ENCODE assay signal across 8 cellular contexts in genomic region chr19:36489920-36490415, GRCh38. TPM values are rescaled to one million over a fixed set of nuclear protein-coding genes. Genes with fewer than 3 reads are reported as not detected.
DNase-seq lines count a peak whose midpoint lies in the region; ATAC-seq lines count a peak whose summit lies in the region.

No MANE protein-coding gene starts in this region.

- no peaks in the 10 kb centered on the region for H3K36me3 ChIP-seq in effector memory CD4-positive, alpha-beta T cell (ENCODE audit: control insufficient read depth, insufficient read depth, low read length)
- no peaks in the 10 kb centered on the region for H3K36me3 ChIP-seq in mesendoderm (ENCODE audit: control insufficient read depth, insufficient read depth, low read length)

- H3K4ac ChIP-seq in mesendoderm (ENCODE audit: low read depth, low read length), result no peak overlapping the region

- peak overlapping the region; percentile 96 for H3K4me3 ChIP-seq in effector memory CD4-positive, alpha-beta T cell (ENCODE audit: insufficient read depth, low read depth, low read length, poor library complexity, severe bottlenecking)
- peak overlapping the region; percentile 74 for H3K4me3 ChIP-seq in mesendoderm (ENCODE audit: low read length)

- H3K56ac ChIP-seq in mesendoderm (ENCODE audit: low read length), result peak overlapping the region; percentile 95

- peak; percentile 86 for DNase-seq in NCI-H2227 (lab: John Stamatoyannopoulos, UW; ENCODE audit: unreplicated experiment)
- no peak for DNase-seq in NCI-H2227 treated with DMSO at 0.1 percent for 48 hours (lab: John Stamatoyannopoulos, UW)
- DNase-seq in NCI-H2081 (lab: John Stamatoyannopoulos, UW), result peak; percentile 87 to 92
- peak; percentile 46 to 68 (median 58) for DNase-seq in effector memory CD4-positive, alpha-beta T cell
- peak; percentile 99 for DNase-seq in mesendoderm
- peak; percentile 42 to 43 for DNase-seq in stimulated activated CD8-positive, alpha-beta memory T cell treated with anti-CD3 and anti-CD28 coated beads, Interleukin-7, amount 100 ng/mL, for 1 hour (ENCODE audit: low read depth in 2 of 2)

- peak overlapping the region; percentile 92 for H3K27ac ChIP-seq in effector memory CD4-positive, alpha-beta T cell (ENCODE audit: insufficient read depth, low read length, poor library complexity, severe bottlenecking)
- no peak overlapping the region for H3K27ac ChIP-seq in mesendoderm (ENCODE audit: low read depth, low read length)

- ATAC-seq in HG02678 (IDR thresholded peaks at IDR 0.05; ENCODE audit: unreplicated experiment), result peak; percentile 46
- peak; percentile 44 to 45 for ATAC-seq in activated CD4-positive, CD25-positive, alpha-beta regulatory T cell treated with anti-CD3 and anti-CD28 coated beads, Interleukin-2, amount 50 U/mL, for 24 hours

- H3K18ac ChIP-seq in mesendoderm (ENCODE audit: low read length), result no peak overlapping the region

- H2BK15ac ChIP-seq in mesendoderm (replicated peaks; ENCODE audit: low read depth), result no peak overlapping the region

- peak overlapping the region; percentile 48 for H3K4me2 ChIP-seq in mesendoderm (ENCODE audit: low read length)

- H4K8ac ChIP-seq in mesendoderm (ENCODE audit: low read depth, low read length), result no peak overlapping the region

- H2AK5ac ChIP-seq in mesendoderm (ENCODE audit: low read length), result no peak overlapping the region

- H4K5ac ChIP-seq in mesendoderm (ENCODE audit: low read length), result no peak overlapping the region

- H3K79me2 ChIP-seq in mesendoderm (ENCODE audit: control insufficient read depth, insufficient read depth, low read length), result peaks cover 7% of the 10 kb centered on the region

- no peaks in the 10 kb centered on the region for H3K9me3 ChIP-seq in effector memory CD4-positive, alpha-beta T cell (ENCODE audit: control insufficient read depth, low read length)

- H2BK5ac ChIP-seq in mesendoderm (ENCODE audit: low read length), result no peak overlapping the region

- no CpG with 5 or more reads among the region's 15 CpGs for WGBS in mesendoderm (ENCODE audit: extremely low coverage, insufficient coverage, low lambda C conversion rate)

- peaks cover 3% of the 10 kb centered on the region for H3K79me1 ChIP-seq in mesendoderm (ENCODE audit: low read length)

- no peaks in the 10 kb centered on the region for H3K27me3 ChIP-seq in effector memory CD4-positive, alpha-beta T cell (replicated peaks; ENCODE audit: control insufficient read depth, insufficient read depth, low read length, poor library complexity, severe bottlenecking)
- no peaks in the 10 kb centered on the region for H3K27me3 ChIP-seq in mesendoderm (ENCODE audit: insufficient read depth, low read length, poor library complexity)

- no peak overlapping the region for H2BK120ac ChIP-seq in mesendoderm (ENCODE audit: low read depth, low read length)

- peak overlapping the region; percentile 85 for H3K9ac ChIP-seq in mesendoderm (ENCODE audit: low read length)

- H3K23ac ChIP-seq in mesendoderm (ENCODE audit: low read length), result no peak overlapping the region

- H3K4me1 ChIP-seq in effector memory CD4-positive, alpha-beta T cell (ENCODE audit: control insufficient read depth, insufficient read depth, low read length, poor library complexity, severe bottlenecking), result peaks cover 15% of the 10 kb centered on the region
- no peaks in the 10 kb centered on the region for H3K4me1 ChIP-seq in mesendoderm (ENCODE audit: control insufficient read depth, low read depth, low read length)

RNA-seq across cellular contexts. Expression of gene ZNF566, which starts 0.6 kb away (rescaled TPM):
- polyA plus RNA-seq in mesendoderm (2013, experiment 1 of 2), result 7.5 TPM
- polyA plus RNA-seq in mesendoderm (2013, experiment 2 of 2), result 7.4 TPM

RNA-seq across cellular contexts. Expression of gene ZNF260, which starts 38.1 kb away (rescaled TPM):
- 16.3 TPM for polyA plus RNA-seq in mesendoderm (2013, experiment 1 of 2)
- 16.2 TPM for polyA plus RNA-seq in mesendoderm (2013, experiment 2 of 2)
